In genomic region chr9:112112519-112112918, GRCh38 we compare ENCODE assay signal across 11 cellular contexts.
DNase-seq lines count a peak whose midpoint lies in the region; ATAC-seq and TF ChIP-seq lines count a peak whose summit lies in the region.
"Had no signal": no experiment of that assay in that cellular context is flagged by ENCODE, and none has a peak within 500 bp of the region (broad histone marks: within the 10 kb centered on the region; RNA-seq: fewer than 3 reads in every experiment).

No MANE protein-coding gene starts in this region.

- H3K4me1 ChIP-seq in PC-3 (ENCODE audit: insufficient read depth, low read length) = peaks cover 43% of the 10 kb centered on the region
- H3K4me1 ChIP-seq in trophoblast cell (ENCODE audit: control insufficient read depth in 1 of 2, insufficient read depth in 2 of 2, low read length in 2 of 2) = peaks cover 0 to 5% of the 10 kb centered on the region in 2 experiments
- H3K4me1 ChIP-seq: stomach had no signal

- intact Hi-C loops in PC-3 (cut with micrococcal nuclease) (loop anchor here (1.0 to 2.0 kb wide), 3 partner anchors 34 to 249 kb away; no protein-coding TSS in a partner anchor), Right ventricle myocardium superior (cut with DNase I) (no loop called here)

- ATAC-seq in PC-3 (peak; percentile 86), HG03280 (IDR thresholded peaks at IDR 0.05; ENCODE audit: unreplicated experiment) (no peak), HG02588 (IDR thresholded peaks at IDR 0.05; ENCODE audit: unreplicated experiment) (no peak), Right ventricle myocardium superior (ENCODE audit: poor library complexity) (no peak)

- H2AFZ ChIP-seq in PC-3 (ENCODE audit: low read length) = no peak overlapping the region
- no peak overlapping the region for H2AFZ ChIP-seq in trophoblast cell (ENCODE audit: insufficient read depth, low read length, poor library complexity)

- no peak overlapping the region for H2BK120ac ChIP-seq in trophoblast cell (ENCODE audit: insufficient read depth, low read length, poor library complexity)

- H3K18ac ChIP-seq in trophoblast cell (ENCODE audit: low read length) = no peak overlapping the region

- peak; percentile 89 for DNase-seq in EL
- DNase-seq in PC-3 = peak; percentile 90
- DNase-seq in epidermal melanocyte (ENCODE audit: insufficient read length, low spot score) = peak; percentile 62
- peak; percentile 39 to 58 for DNase-seq in trophoblast cell
- DNase-seq in NCI-H1417 (lab: John Stamatoyannopoulos, UW) = no peak
- DNase-seq in Right ventricle myocardium superior = no peak
- DNase-seq: activated naive CD8-positive, alpha-beta T cell treated with anti-CD3 and anti-CD28 coated beads, Interleukin-2, amount 10 ng/mL, durations not matched to agents 7 days and 5 days; GDM1 had no signal

- H3K9ac ChIP-seq in PC-3 (ENCODE audit: low read length) (peak overlapping the region; percentile 77), trophoblast cell (ENCODE audit: low read length) (no peak overlapping the region)

- CTCF ChIA-PET in PC-3 (lab: Charles Lee) = interaction anchor here (0.9 to 1.3 kb wide), 2 partner anchors 8 to 248 kb away, joined by 3 to 8 read pairs; no protein-coding TSS in a partner anchor

- H4K91ac ChIP-seq in trophoblast cell (ENCODE audit: low read depth, low read length) = no peak overlapping the region

- H3K9me2 ChIP-seq in PC-3 (replicated peaks; ENCODE audit: low read length) = no peaks in the 10 kb centered on the region

- H3K4me3 ChIP-seq in PC-3 (ENCODE audit: low read length) (peak overlapping the region; percentile 33; the same call in 1 of the 2 replicates), trophoblast cell (ENCODE audit: low read depth, low read length) (no peak overlapping the region)
- H3K4me3 ChIP-seq: stomach had no signal

- no peaks in the 10 kb centered on the region for H3K27me3 ChIP-seq in PC-3 (ENCODE audit: low read length)
- no peaks in the 10 kb centered on the region for H3K27me3 ChIP-seq in trophoblast cell (ENCODE audit: insufficient read depth, low read length)
- H3K27me3 ChIP-seq: stomach had no signal

- POLR2A ChIA-PET in PC-3 (lab: Charles Lee; ENCODE audit: unreplicated experiment) = no interaction called here

- H3K36me3 ChIP-seq in PC-3 (ENCODE audit: low read depth, low read length) (no peaks in the 10 kb centered on the region), trophoblast cell (ENCODE audit: control insufficient read depth in 1 of 2, insufficient read depth in 2 of 2, low read length in 2 of 2) (peaks cover 0 to 4% of the 10 kb centered on the region in 2 experiments)

- no TSS peak for BruUV-seq in PC-3 (replicated peaks; lab: Mats Ljungman, UMichigan)

- no peak overlapping the region for H2BK5ac ChIP-seq in trophoblast cell (ENCODE audit: low read depth, low read length, poor library complexity)

- H4K8ac ChIP-seq in trophoblast cell (ENCODE audit: low read depth, low read length) = no peak overlapping the region

- no peak overlapping the region for H3K23ac ChIP-seq in trophoblast cell (ENCODE audit: low read length)

- H3K79me1 ChIP-seq in trophoblast cell (ENCODE audit: low read length) = no peaks in the 10 kb centered on the region

- peak overlapping the region; percentile 74 for H3K4me2 ChIP-seq in PC-3 (ENCODE audit: low read length)
- H3K4me2 ChIP-seq in trophoblast cell (ENCODE audit: low read length) = no peak overlapping the region

- no peaks in the 10 kb centered on the region for H4K20me1 ChIP-seq in PC-3 (ENCODE audit: low read length)

- TF ChIP-seq CTCF in PC-3 (conservative IDR thresholded peaks at IDR 0.05; ENCODE audit: low read depth, low read length) = no peak

- no peak overlapping the region for H4K12ac ChIP-seq in trophoblast cell (ENCODE audit: low read depth, low read length)

- H3F3A ChIP-seq in PC-3 (ENCODE audit: low read length, unreplicated experiment) = peaks cover 6% of the 10 kb centered on the region

- H3K4ac ChIP-seq in trophoblast cell (ENCODE audit: low read depth, low read length) = no peak overlapping the region

- no peaks in the 10 kb centered on the region for H3K9me3 ChIP-seq in PC-3 (ENCODE audit: low read length)
- peaks cover 1% of the 10 kb centered on the region for H3K9me3 ChIP-seq in trophoblast cell (ENCODE audit: insufficient read depth, low read depth, low read length)
- H3K9me3 ChIP-seq: stomach had no signal

- H2BK12ac ChIP-seq in trophoblast cell (ENCODE audit: low read length) = no peak overlapping the region

- H3K27ac ChIP-seq in PC-3 (ENCODE audit: low read length) (peak overlapping the region; percentile 100), trophoblast cell (ENCODE audit: low read depth, low read length) (no peak overlapping the region)
- H3K27ac ChIP-seq: stomach had no signal

- no peak overlapping the region for H3K14ac ChIP-seq in trophoblast cell (ENCODE audit: low read length)

- H3K79me2 ChIP-seq in PC-3 (ENCODE audit: low read length) = no peaks in the 10 kb centered on the region
- H3K79me2 ChIP-seq in trophoblast cell (ENCODE audit: control insufficient read depth, insufficient read depth, low read length, poor library complexity) = no peaks in the 10 kb centered on the region

- no CpG with 5 or more reads among the region's 4 CpGs for WGBS in trophoblast cell (ENCODE audit: extremely low coverage, insufficient coverage, insufficient read length)

- H2AK5ac ChIP-seq in trophoblast cell (ENCODE audit: low read length) = no peak overlapping the region

Comparison
In these comparisons a context has a peak if more than half of its experiments do, and no peak if none do; other contexts are left out.
1. DNase-seq: peak in EL (single experiment), PC-3 (single experiment), epidermal melanocyte (single experiment) and trophoblast cell (2 of 2); none in NCI-H1417 (0 of 3) and Right ventricle myocardium superior (single experiment).